36 cellular contexts compared by ENCODE assay signal in genomic region chr15:27821273-27821672, GRCh38.
"Had no signal": no experiment of that assay in that cellular context is flagged by ENCODE, and none has a peak within 500 bp of the region (broad histone marks: within the 10 kb centered on the region; RNA-seq: fewer than 3 reads in every experiment).

No MANE protein-coding gene starts in this region.

- H3K27me3 Mint-ChIP-seq: activated B cell treated with CpG ODN at 0.5 μM for 24 hours; activated CD4-positive, alpha-beta memory T cell treated with anti-CD3 and anti-CD28 coated beads, Interleukin-2, amount 10 ng/mL, durations not matched to agents 7 days and 5 days; activated CD4-positive, alpha-beta T cell treated with anti-CD3 and anti-CD28 coated beads, Interleukin-2, amount 10 ng/mL, durations not matched to agents 7 days and 5 days; activated CD8-positive, alpha-beta memory T cell treated with anti-CD3 and anti-CD28 coated beads, Interleukin-2, amount 10 ng/mL, durations not matched to agents 7 days and 5 days; activated naive CD4-positive, alpha-beta T cell treated with anti-CD3 and anti-CD28 coated beads, Interleukin-2, amount 10 ng/mL, durations not matched to agents 7 days and 5 days; activated naive CD4-positive, alpha-beta T cell treated with anti-CD3 and anti-CD28 coated beads, Interleukin-2, amount 50 U/mL, for 24 hours; activated naive CD8-positive, alpha-beta T cell; activated naive CD8-positive, alpha-beta T cell treated with anti-CD3 and anti-CD28 coated beads, Interleukin-2, amount 10 ng/mL, durations not matched to agents 7 days and 5 days had no signal

- H3K36me3 ChIP-seq: ascending aorta, brain microvascular endothelial cell, breast epithelium had no signal

- FAIRE-seq: TTC549 had no signal

- H3K27ac ChIP-seq: ascending aorta, body of pancreas, brain microvascular endothelial cell, breast epithelium, VCaP had no signal

- DNase-seq: activated B cell treated with CpG ODN at 0.5 μM for 24 hours; activated CD4-positive, alpha-beta memory T cell treated with anti-CD3 and anti-CD28 coated beads, Interleukin-2, amount 10 ng/mL, durations not matched to agents 7 days and 5 days; activated CD4-positive, alpha-beta T cell treated with anti-CD3 and anti-CD28 coated beads for 48 hours; activated CD4-positive, alpha-beta T cell treated with anti-CD3 and anti-CD28 coated beads, Interleukin-2, amount 10 ng/mL, durations not matched to agents 7 days and 5 days; activated CD4-positive, alpha-beta T cell treated with anti-CD3 and anti-CD28 coated beads, Interleukin-2, amount 50 U/mL, for 48 hours; activated CD4-positive, CD25-positive, alpha-beta regulatory T cell treated with anti-CD3 and anti-CD28 coated beads, Interleukin-2, amount 50 U/mL, for 72 hours; activated CD8-positive, alpha-beta memory T cell treated with anti-CD3 and anti-CD28 coated beads for 24 hours; activated CD8-positive, alpha-beta memory T cell treated with anti-CD3 and anti-CD28 coated beads, Interleukin-2, amount 10 ng/mL, durations not matched to agents 7 days and 5 days; activated CD8-positive, alpha-beta memory T cell treated with anti-CD3 and anti-CD28 coated beads, Interleukin-2, amount 50 U/mL, for 48 hours; activated CD8-positive, alpha-beta T cell treated with anti-CD3 and anti-CD28 coated beads, Interleukin-2, amount 10 ng/mL, durations not matched to agents 7 days and 5 days; activated effector memory CD4-positive, alpha-beta T cell treated with Interleukin-2 at 50 U/mL for 16 hours; activated gamma-delta T cell; activated naive CD4-positive, alpha-beta T cell treated with anti-CD3 and anti-CD28 coated beads, Interleukin-2, amount 10 ng/mL, durations not matched to agents 7 days and 5 days; activated naive CD4-positive, alpha-beta T cell treated with Interleukin-2 at 50 U/mL for 16 hours; activated naive CD8-positive, alpha-beta T cell treated with anti-CD3 and anti-CD28 coated beads, Interleukin-2, amount 10 ng/mL, durations not matched to agents 7 days and 5 days; activated naive CD8-positive, alpha-beta T cell treated with anti-CD3 and anti-CD28 coated beads, Interleukin-2, amount 50 U/mL, for 24 hours; activated T-cell treated with anti-CD3 and anti-CD28 coated beads, Interleukin-2, amount 50 U/mL, for 24 hours; activated T-cell treated with anti-CD3 and anti-CD28 coated beads, Interleukin-2, amount 50 U/mL, for 48 hours; amygdala; anterior cingulate cortex; body of pancreas; brain microvascular endothelial cell; central memory CD4-positive, alpha-beta T cell; SW 1271; T-helper 1 cell; T-helper 2 cell; T-helper 9 cell had no signal

- H3K27me3 ChIP-seq: ascending aorta, body of pancreas, brain microvascular endothelial cell, breast epithelium had no signal

- H3K9me3 ChIP-seq: ascending aorta, body of pancreas had no signal

- H3K27ac Mint-ChIP-seq: activated B cell treated with CpG ODN at 0.5 μM for 24 hours; activated CD4-positive, alpha-beta memory T cell treated with anti-CD3 and anti-CD28 coated beads, Interleukin-2, amount 10 ng/mL, durations not matched to agents 7 days and 5 days; activated CD4-positive, alpha-beta T cell treated with anti-CD3 and anti-CD28 coated beads, Interleukin-2, amount 10 ng/mL, durations not matched to agents 7 days and 5 days; activated CD8-positive, alpha-beta memory T cell treated with anti-CD3 and anti-CD28 coated beads, Interleukin-2, amount 10 ng/mL, durations not matched to agents 7 days and 5 days; activated CD8-positive, alpha-beta T cell treated with anti-CD3 and anti-CD28 coated beads, Interleukin-2, amount 10 ng/mL, durations not matched to agents 7 days and 5 days; activated naive CD4-positive, alpha-beta T cell treated with anti-CD3 and anti-CD28 coated beads, Interleukin-2, amount 10 ng/mL, durations not matched to agents 7 days and 5 days; activated naive CD4-positive, alpha-beta T cell treated with anti-CD3 and anti-CD28 coated beads, Interleukin-2, amount 50 U/mL, for 24 hours; activated naive CD8-positive, alpha-beta T cell; activated naive CD8-positive, alpha-beta T cell treated with anti-CD3 and anti-CD28 coated beads, Interleukin-2, amount 10 ng/mL, durations not matched to agents 7 days and 5 days; activated naive CD8-positive, alpha-beta T cell treated with anti-CD3 and anti-CD28 coated beads, Interleukin-2, amount 50 U/mL, for 24 hours; activated T-cell treated with anti-CD3 and anti-CD28 coated beads, Interleukin-2, amount 50 U/mL, for 24 hours; activated T-helper 2 cell treated with anti-CD3 and anti-CD28 coated beads, Interferon-gamma antibody, Interleukin-2, Interleukin-4, amounts not matched to agents 10 μg/mL and 5 μg/mL and 100 μg/mL, durations not matched to agents 14 hours and 24 hours and 36 hours; T-helper 1 cell treated with Interleukin-12 subunit alpha and Interleukin-12 subunit beta and Interleukin-4 antibody, amounts not matched to agents 30 μg/mL and 1 μg/mL, for 36 hours; T-helper 2 cell treated with Interferon-gamma antibody and Interleukin-4, amounts not matched to agents 5 μg/mL and 100 μg/mL, for 36 hours had no signal

- H3K36me3 Mint-ChIP-seq: activated CD8-positive, alpha-beta memory T cell treated with anti-CD3 and anti-CD28 coated beads, Interleukin-2, amount 10 ng/mL, durations not matched to agents 7 days and 5 days; activated naive CD4-positive, alpha-beta T cell treated with anti-CD3 and anti-CD28 coated beads, Interleukin-2, amount 10 ng/mL, durations not matched to agents 7 days and 5 days; activated naive CD4-positive, alpha-beta T cell treated with anti-CD3 and anti-CD28 coated beads, Interleukin-2, amount 50 U/mL, for 24 hours; activated naive CD8-positive, alpha-beta T cell; activated naive CD8-positive, alpha-beta T cell treated with anti-CD3 and anti-CD28 coated beads, Interleukin-2, amount 10 ng/mL, durations not matched to agents 7 days and 5 days had no signal

- H3K4me3 ChIP-seq: ascending aorta, body of pancreas, breast epithelium had no signal

- H3K4me1 Mint-ChIP-seq: activated B cell treated with CpG ODN at 0.5 μM for 24 hours; activated CD4-positive, alpha-beta memory T cell treated with anti-CD3 and anti-CD28 coated beads, Interleukin-2, amount 10 ng/mL, durations not matched to agents 7 days and 5 days; activated CD4-positive, alpha-beta T cell treated with anti-CD3 and anti-CD28 coated beads, Interleukin-2, amount 10 ng/mL, durations not matched to agents 7 days and 5 days; activated CD8-positive, alpha-beta memory T cell treated with anti-CD3 and anti-CD28 coated beads, Interleukin-2, amount 10 ng/mL, durations not matched to agents 7 days and 5 days; activated naive CD4-positive, alpha-beta T cell treated with anti-CD3 and anti-CD28 coated beads, Interleukin-2, amount 10 ng/mL, durations not matched to agents 7 days and 5 days; activated naive CD4-positive, alpha-beta T cell treated with anti-CD3 and anti-CD28 coated beads, Interleukin-2, amount 50 U/mL, for 24 hours; activated naive CD8-positive, alpha-beta T cell treated with anti-CD3 and anti-CD28 coated beads, Interleukin-2, amount 10 ng/mL, durations not matched to agents 7 days and 5 days; activated naive CD8-positive, alpha-beta T cell treated with anti-CD3 and anti-CD28 coated beads, Interleukin-2, amount 50 U/mL, for 24 hours had no signal

- ATAC-seq: activated CD8-positive, alpha-beta memory T cell treated with anti-CD3 and anti-CD28 coated beads, Interleukin-2, amount 10 ng/mL, durations not matched to agents 7 days and 5 days; activated CD8-positive, alpha-beta T cell treated with anti-CD3 and anti-CD28 coated beads, Interleukin-2, amount 10 ng/mL, durations not matched to agents 7 days and 5 days; activated naive CD8-positive, alpha-beta T cell treated with anti-CD3 and anti-CD28 coated beads, Interleukin-2, amount 50 U/mL, for 24 hours; body of pancreas had no signal

- H3K4me3 Mint-ChIP-seq: activated B cell treated with CpG ODN at 0.5 μM for 24 hours; activated CD4-positive, alpha-beta memory T cell treated with anti-CD3 and anti-CD28 coated beads, Interleukin-2, amount 10 ng/mL, durations not matched to agents 7 days and 5 days; activated CD4-positive, alpha-beta T cell treated with anti-CD3 and anti-CD28 coated beads, Interleukin-2, amount 10 ng/mL, durations not matched to agents 7 days and 5 days; activated CD8-positive, alpha-beta memory T cell treated with anti-CD3 and anti-CD28 coated beads, Interleukin-2, amount 10 ng/mL, durations not matched to agents 7 days and 5 days; activated CD8-positive, alpha-beta T cell treated with anti-CD3 and anti-CD28 coated beads, Interleukin-2, amount 10 ng/mL, durations not matched to agents 7 days and 5 days; activated naive CD4-positive, alpha-beta T cell treated with anti-CD3 and anti-CD28 coated beads, Interleukin-2, amount 10 ng/mL, durations not matched to agents 7 days and 5 days; activated naive CD4-positive, alpha-beta T cell treated with anti-CD3 and anti-CD28 coated beads, Interleukin-2, amount 50 U/mL, for 24 hours; activated naive CD8-positive, alpha-beta T cell; activated naive CD8-positive, alpha-beta T cell treated with anti-CD3 and anti-CD28 coated beads, Interleukin-2, amount 10 ng/mL, durations not matched to agents 7 days and 5 days; activated naive CD8-positive, alpha-beta T cell treated with anti-CD3 and anti-CD28 coated beads, Interleukin-2, amount 50 U/mL, for 24 hours; activated T-cell treated with anti-CD3 and anti-CD28 coated beads, Interleukin-2, amount 50 U/mL, for 24 hours; T-helper 1 cell treated with Interleukin-12 subunit alpha and Interleukin-12 subunit beta and Interleukin-4 antibody, amounts not matched to agents 30 μg/mL and 1 μg/mL, for 36 hours; T-helper 2 cell treated with Interferon-gamma antibody and Interleukin-4, amounts not matched to agents 5 μg/mL and 100 μg/mL, for 36 hours had no signal

- H3K4me1 ChIP-seq: ascending aorta, body of pancreas, breast epithelium had no signal
